Comparison of ENCODE assay signal across 9 cellular contexts in the genomic region with DNA sequence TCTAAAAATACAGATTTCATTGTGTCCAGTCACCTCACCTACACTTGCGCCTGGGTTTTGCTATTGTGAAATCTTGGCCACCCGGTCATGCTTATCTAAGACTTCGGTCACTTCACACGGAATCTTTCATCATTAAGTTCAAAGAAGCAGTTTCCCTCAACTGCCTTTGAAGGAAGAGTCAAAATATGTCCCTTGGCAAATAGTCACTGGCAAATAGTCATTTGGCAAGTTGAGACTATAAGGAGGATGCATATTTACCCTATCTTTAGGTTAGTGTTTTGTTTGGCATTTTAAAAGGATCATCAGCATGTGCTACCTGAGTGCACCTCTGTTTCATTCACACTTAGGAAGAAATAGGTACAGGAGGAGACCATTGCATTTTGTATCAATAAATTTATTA.
"Had no signal": no experiment of that assay in that cellular context is flagged by ENCODE, and none has a peak within 500 bp of the region (broad histone marks: within the 10 kb centered on the region; RNA-seq: fewer than 3 reads in every experiment).

No MANE protein-coding gene starts in this region.

- H3K9me3 ChIP-seq: esophagus squamous epithelium, gastroesophageal sphincter had no signal

- DNase-seq: activated T-cell treated with anti-CD3 and anti-CD28 coated beads, Interleukin-2, amount 50 U/mL, for 1 hour; amygdala; dorsolateral prefrontal cortex; esophagus squamous epithelium; kidney; mesendoderm; nephron progenitor cell; stimulated activated CD4-positive, alpha-beta T cell treated with anti-CD3 and anti-CD28 coated beads, Interleukin-4, amount 100 ng/mL, for 1 hour had no signal

- H3K27me3 ChIP-seq: dorsolateral prefrontal cortex, esophagus squamous epithelium, gastroesophageal sphincter had no signal

- H3K4me1 ChIP-seq: esophagus squamous epithelium had no signal

- H3K4me3 ChIP-seq: dorsolateral prefrontal cortex, esophagus squamous epithelium, gastroesophageal sphincter had no signal

- H3K27ac ChIP-seq: dorsolateral prefrontal cortex, esophagus squamous epithelium had no signal
